ENCODE assay signal across 1 cellular context in the genomic region with DNA sequence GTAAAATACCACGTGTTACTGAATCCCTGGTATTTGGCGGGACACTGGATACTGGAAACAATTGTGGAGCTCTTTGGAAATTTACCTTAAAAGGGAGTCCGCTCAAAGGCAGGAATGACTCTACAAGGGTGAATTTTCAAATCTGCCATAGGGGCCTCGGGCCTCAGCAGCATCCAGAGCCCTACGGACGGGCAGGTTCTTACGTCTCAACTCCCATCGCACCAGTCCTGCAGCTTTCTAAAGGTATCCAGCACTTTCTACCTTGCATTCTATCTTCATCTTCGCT.
TF ChIP-seq lines count a peak whose summit lies in the region.

No MANE protein-coding gene starts in this region.

TF ChIP-seq in endothelial cell of umbilical vein, 7 proteins besides CTCF, POLR2A, EP300 and RAD21:
- TF ChIP-seq, protein P1, sequence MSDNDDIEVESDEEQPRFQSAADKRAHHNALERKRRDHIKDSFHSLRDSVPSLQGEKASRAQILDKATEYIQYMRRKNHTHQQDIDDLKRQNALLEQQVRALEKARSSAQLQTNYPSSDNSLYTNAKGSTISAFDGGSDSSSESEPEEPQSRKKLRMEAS (IDR thresholded peaks at IDR 0.05; ENCODE audit: insufficient read depth, insufficient read length): no peak
- TF ChIP-seq EZH2 (IDR thresholded peaks at IDR 0.05; ENCODE audit: borderline replicate concordance, low read depth, low read length, severe bottlenecking) (no peak), FOS (IDR thresholded peaks at IDR 0.05; ENCODE audit: borderline replicate concordance, insufficient read depth, low read length) (no peak), POLR2AphosphoS5 (IDR thresholded peaks at IDR 0.05; ENCODE audit: insufficient read depth, low read depth, low read length) (no peak), JUN (IDR thresholded peaks at IDR 0.05; ENCODE audit: borderline replicate concordance, insufficient read depth, insufficient read length, low read depth) (no peak), MYC (IDR thresholded peaks at IDR 0.05; ENCODE audit: low read depth, low read length) (no peak), GATA2 (IDR thresholded peaks at IDR 0.05; ENCODE audit: insufficient read depth, insufficient read length, low read depth, low read length) (no peak)
